ENCODE assay signal across 22 cellular contexts in the genomic region with DNA sequence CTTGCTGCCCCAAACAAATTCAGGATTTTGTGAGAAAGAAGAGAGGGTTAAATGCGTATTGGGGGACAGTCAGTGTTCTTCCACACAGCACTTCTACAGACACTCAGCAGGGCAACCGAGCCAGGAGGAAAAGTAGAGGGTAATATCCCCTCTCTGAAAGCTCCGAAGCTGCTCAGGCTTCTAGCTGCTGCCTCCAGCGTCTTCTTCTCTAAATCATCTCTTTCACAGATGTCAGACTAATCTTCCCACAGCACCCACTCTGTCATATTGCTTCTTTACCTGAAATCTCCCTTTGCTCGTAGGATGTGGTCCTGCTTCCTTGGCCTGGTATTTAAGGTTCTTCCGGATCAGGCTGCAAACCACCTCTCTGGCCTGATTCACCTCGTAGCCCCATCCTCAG.
A peak's percentile ranks its signal among the peaks of the same experiment; 100 is the strongest.
DNase-seq lines count a peak whose midpoint lies in the region; ATAC-seq and TF ChIP-seq lines count a peak whose summit lies in the region.
"Had no signal": no experiment of that assay in that cellular context is flagged by ENCODE, and none has a peak within 500 bp of the region (broad histone marks: within the 10 kb centered on the region; RNA-seq: fewer than 3 reads in every experiment).

No MANE protein-coding gene starts in this region.

- no peak overlapping the region for H3K9ac ChIP-seq in trophoblast cell (ENCODE audit: low read length)

- peak overlapping the region; percentile 37 for H3K23ac ChIP-seq in trophoblast cell (ENCODE audit: low read length)

- peak; percentile 9 for DNase-seq in cardiac septum (ENCODE audit: low spot score)
- DNase-seq in right atrium auricular region (ENCODE audit: low spot score): no peak
- peak; percentile 27 for DNase-seq in islet precursor cell
- no peak for DNase-seq in trophoblast cell
- DNase-seq in SHP77 treated with DMSO at 0.1 percent for 48 hours (lab: John Stamatoyannopoulos, UW): no peak
- DNase-seq: 8988T; ACHN; BE2C; CD8-positive, alpha-beta memory T cell; DMS 273 treated with DMSO at 0.1 percent for 48 hours; EL; GDM1; KG1; MG63; NCI-H1105 treated with DMSO at 0.1 percent for 48 hours; NCI-H2227 treated with DMSO at 0.1 percent for 48 hours; NCI-H526 treated with DMSO at 0.1 percent for 48 hours; Right ventricle myocardium superior; RPMI8226 had no signal

- H2BK5ac ChIP-seq in trophoblast cell (ENCODE audit: low read depth, low read length, poor library complexity): no peak overlapping the region

- no peak overlapping the region for H3K27ac ChIP-seq in right atrium auricular region
- H3K27ac ChIP-seq in trophoblast cell (ENCODE audit: low read depth, low read length): no peak overlapping the region

- H3K9me3 ChIP-seq in right atrium auricular region (no peaks in the 10 kb centered on the region), trophoblast cell (ENCODE audit: insufficient read depth, low read depth, low read length) (no peaks in the 10 kb centered on the region)
- H3K9me3 ChIP-seq: BE2C, MG63 had no signal

- no peak overlapping the region for H2BK120ac ChIP-seq in trophoblast cell (ENCODE audit: insufficient read depth, low read length, poor library complexity)

- intact Hi-C loops in cardiac septum (cut with DNase I): no loop called here

- no peak overlapping the region for H4K12ac ChIP-seq in trophoblast cell (ENCODE audit: low read depth, low read length)

- H3K79me2 ChIP-seq in trophoblast cell (ENCODE audit: control insufficient read depth, insufficient read depth, low read length, poor library complexity): no peaks in the 10 kb centered on the region

- H3K36me3 ChIP-seq in right atrium auricular region (no peaks in the 10 kb centered on the region), trophoblast cell (ENCODE audit: control insufficient read depth in 1 of 2, insufficient read depth in 2 of 2, low read length in 2 of 2) (no peaks in the 10 kb centered on the region)
- H3K36me3 ChIP-seq: BE2C, MG63 had no signal

- no peak overlapping the region for H4K8ac ChIP-seq in trophoblast cell (ENCODE audit: low read depth, low read length)

- peaks cover 7% of the 10 kb centered on the region for H3K79me1 ChIP-seq in trophoblast cell (ENCODE audit: low read length)

- H2AK5ac ChIP-seq in trophoblast cell (ENCODE audit: low read length): peak overlapping the region; percentile 7

- H2AFZ ChIP-seq in trophoblast cell (ENCODE audit: insufficient read depth, low read length, poor library complexity): no peak overlapping the region

- no peak overlapping the region for H2BK12ac ChIP-seq in trophoblast cell (ENCODE audit: low read length)

- no peak overlapping the region for H3K4me3 ChIP-seq in right atrium auricular region
- H3K4me3 ChIP-seq in trophoblast cell (ENCODE audit: low read depth, low read length): no peak overlapping the region
- H3K4me3 ChIP-seq: GM12878, MG63 had no signal

- H3K4ac ChIP-seq in trophoblast cell (ENCODE audit: low read depth, low read length): no peak overlapping the region

- no CpG with 5 or more reads among the region's 7 CpGs for WGBS in trophoblast cell (ENCODE audit: extremely low coverage, insufficient coverage, insufficient read length)

- no peak overlapping the region for H4K91ac ChIP-seq in trophoblast cell (ENCODE audit: low read depth, low read length)

- no peak overlapping the region for H3K4me2 ChIP-seq in trophoblast cell (ENCODE audit: low read length)

- no peaks in the 10 kb centered on the region for H3K27me3 ChIP-seq in right atrium auricular region
- no peaks in the 10 kb centered on the region for H3K27me3 ChIP-seq in trophoblast cell (ENCODE audit: insufficient read depth, low read length)
- H3K27me3 ChIP-seq: BE2C, MG63 had no signal

- no peak overlapping the region for H3K14ac ChIP-seq in trophoblast cell (ENCODE audit: low read length)

- no peak for TF ChIP-seq CTCF in right atrium auricular region (IDR thresholded peaks at IDR 0.05)

- ATAC-seq in HG03139 (IDR thresholded peaks at IDR 0.05; ENCODE audit: unreplicated experiment) (no peak), GM21367 (IDR thresholded peaks at IDR 0.05; ENCODE audit: unreplicated experiment) (no peak)
- ATAC-seq: GM12878 had no signal

- H3K4me1 ChIP-seq in right atrium auricular region (peaks cover 0 to 58% of the 10 kb centered on the region in 2 donors), trophoblast cell (ENCODE audit: control insufficient read depth in 1 of 2, insufficient read depth in 2 of 2, low read length in 2 of 2) (peaks cover 19 to 23% of the 10 kb centered on the region in 2 experiments)

- H3K18ac ChIP-seq in trophoblast cell (ENCODE audit: low read length): no peak overlapping the region

Comparison
In these comparisons a context has a peak if more than half of its experiments do, and no peak if none do; other contexts are left out.
1. DNase-seq: peak in cardiac septum (single experiment) and islet precursor cell (single experiment); none in right atrium auricular region (single experiment), trophoblast cell (0 of 2) and SHP77 treated with DMSO at 0.1 percent for 48 hours (single experiment).